18 cellular contexts compared by ENCODE assay signal in the genomic region with DNA sequence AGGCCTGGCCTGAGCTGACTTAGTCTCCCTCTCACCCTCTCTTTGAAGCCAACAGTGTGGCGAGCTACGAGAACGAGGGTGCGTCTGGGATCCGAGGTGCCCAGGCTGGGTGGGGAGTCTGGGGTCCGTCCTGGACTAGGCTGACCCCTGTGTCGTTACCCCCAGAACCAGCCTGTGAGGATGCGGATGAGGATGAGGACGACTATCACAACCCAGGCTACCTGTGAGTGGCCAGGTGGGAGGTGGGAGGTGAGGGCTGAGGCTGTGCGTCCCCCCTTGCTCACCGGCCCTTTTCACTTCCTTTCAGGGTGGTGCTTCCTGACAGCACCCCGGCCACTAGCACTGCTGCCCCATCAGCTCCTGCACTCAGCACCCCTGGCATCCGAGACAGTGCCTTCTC. TPM values are rescaled to one million over a fixed set of nuclear protein-coding genes. Genes with fewer than 3 reads are reported as not detected.
DNase-seq lines count a peak whose midpoint lies in the region; ATAC-seq and TF ChIP-seq lines count a peak whose summit lies in the region.
"Had no signal": no experiment of that assay in that cellular context is flagged by ENCODE, and none has a peak within 500 bp of the region (broad histone marks: within the 10 kb centered on the region; RNA-seq: fewer than 3 reads in every experiment).

No MANE protein-coding gene starts in this region.

- peaks cover 77% of the 10 kb centered on the region for H3K4me1 ChIP-seq in CD4-positive, CD25-positive, alpha-beta regulatory T cell (ENCODE audit: control insufficient read depth, insufficient read depth, low read length, poor library complexity, severe bottlenecking)
- H3K4me1 ChIP-seq in naive thymus-derived CD4-positive, alpha-beta T cell (ENCODE audit: control insufficient read depth in 2 of 2, insufficient read depth in 2 of 2, low read length in 2 of 2) = peaks cover 46 to 56% of the 10 kb centered on the region in 2 donors
- H3K4me1 ChIP-seq in foreskin keratinocyte = no peaks in the 10 kb centered on the region
- H3K4me1 ChIP-seq: body of pancreas, esophagus muscularis mucosa, thyroid gland had no signal

- H3K27ac ChIP-seq in CD4-positive, CD25-positive, alpha-beta regulatory T cell (ENCODE audit: insufficient read depth, low read length, poor library complexity, severe bottlenecking) = peak overlapping the region; percentile 80
- H3K27ac ChIP-seq in KOPT-K1 (ENCODE audit: low read depth, low read length, poor library complexity, severe bottlenecking) (peak overlapping the region; percentile 100), foreskin keratinocyte (no peak overlapping the region)
- peak overlapping the region; percentile 87 for H3K27ac ChIP-seq in naive thymus-derived CD4-positive, alpha-beta T cell (ENCODE audit: low read depth, low read length)
- H3K27ac ChIP-seq: body of pancreas, esophagus muscularis mucosa, thyroid gland had no signal

- peaks cover 41% of the 10 kb centered on the region for H3K36me3 Mint-ChIP-seq in CD4-positive, CD25-positive, alpha-beta regulatory T cell
- peaks cover 86% of the 10 kb centered on the region for H3K36me3 Mint-ChIP-seq in activated naive CD4-positive, alpha-beta T cell treated with anti-CD3 and anti-CD28 coated beads, Interleukin-2, amount 10 ng/mL, durations not matched to agents 7 days and 5 days
- peaks cover 26 to 79% (median 51%) of the 10 kb centered on the region in 5 donors for H3K36me3 Mint-ChIP-seq in naive thymus-derived CD4-positive, alpha-beta T cell

- peaks cover 25% of the 10 kb centered on the region for H3K36me3 ChIP-seq in CD4-positive, CD25-positive, alpha-beta regulatory T cell (ENCODE audit: control insufficient read depth, insufficient read depth, low read length)
- peaks cover 88% of the 10 kb centered on the region for H3K36me3 ChIP-seq in KOPT-K1 (ENCODE audit: insufficient read depth, low read length)
- peaks cover 0 to 73% (median 15%) of the 10 kb centered on the region in 3 experiments for H3K36me3 ChIP-seq in naive thymus-derived CD4-positive, alpha-beta T cell (ENCODE audit: control insufficient read depth in 2 of 3, insufficient read depth in 3 of 3, low read length in 3 of 3)

- peaks cover 14 to 77% (median 45%) of the 10 kb centered on the region in 4 donors for H3K4me1 Mint-ChIP-seq in CD4-positive, CD25-positive, alpha-beta regulatory T cell
- peaks cover 73% of the 10 kb centered on the region for H3K4me1 Mint-ChIP-seq in activated naive CD4-positive, alpha-beta T cell treated with anti-CD3 and anti-CD28 coated beads, Interleukin-2, amount 10 ng/mL, durations not matched to agents 7 days and 5 days
- H3K4me1 Mint-ChIP-seq in naive thymus-derived CD4-positive, alpha-beta T cell = peaks cover 51 to 70% (median 61%) of the 10 kb centered on the region in 7 donors
- H3K4me1 Mint-ChIP-seq: neural crest cell had no signal

- intact Hi-C loops in naive thymus-derived CD4-positive, alpha-beta T cell (cut with micrococcal nuclease) = loop anchor here in 1 of 2 donors (5.0 kb wide), 1 partner anchor 59 kb away; a partner anchor contains a TSS

- CTCF ChIA-PET in activated naive CD4-positive, alpha-beta T cell treated with anti-CD3 and anti-CD28 coated beads, Interleukin-2, amount 10 ng/mL, durations not matched to agents 7 days and 5 days (lab: Charles Lee) = interaction anchor here (1.7 to 2.8 kb wide), 4 partner anchors 9 to 88 kb away, joined by 5 to 13 read pairs (median 6); a partner anchor contains a TSS
- CTCF ChIA-PET in naive thymus-derived CD4-positive, alpha-beta T cell (lab: Charles Lee) = interaction anchor here (0.6 to 2.4 kb wide), 8 partner anchors 9 to 40 kb away, joined by 3 to 14 read pairs (median 5); a partner anchor contains a TSS

- H3K27me3 Mint-ChIP-seq in CD4-positive, CD25-positive, alpha-beta regulatory T cell = peaks cover 5% of the 10 kb centered on the region
- H3K27me3 Mint-ChIP-seq in activated naive CD4-positive, alpha-beta T cell treated with anti-CD3 and anti-CD28 coated beads, Interleukin-2, amount 10 ng/mL, durations not matched to agents 7 days and 5 days = no peaks in the 10 kb centered on the region
- no peaks in the 10 kb centered on the region for H3K27me3 Mint-ChIP-seq in naive thymus-derived CD4-positive, alpha-beta T cell
- H3K27me3 Mint-ChIP-seq: memory B cell had no signal

- H3K4me3 Mint-ChIP-seq in CD4-positive, CD25-positive, alpha-beta regulatory T cell = peak overlapping the region; percentile 90 to 99 (median 98)
- peak overlapping the region; percentile 100 for H3K4me3 Mint-ChIP-seq in activated naive CD4-positive, alpha-beta T cell treated with anti-CD3 and anti-CD28 coated beads, Interleukin-2, amount 10 ng/mL, durations not matched to agents 7 days and 5 days
- peak overlapping the region; percentile 94 to 100 (median 98) for H3K4me3 Mint-ChIP-seq in naive thymus-derived CD4-positive, alpha-beta T cell
- H3K4me3 Mint-ChIP-seq: dendritic cell treated with granulocyte-macrophage colony-stimulating factor and Interleukin-4, amounts not matched to agents 40 ng/mL and 50 ng/mL, for 4 days; memory B cell; neural crest cell had no signal

- TF ChIP-seq CTCF in foreskin keratinocyte (conservative IDR thresholded peaks at IDR 0.05) = no peak

- peak overlapping the region; percentile 89 to 98 (median 96) for H3K27ac Mint-ChIP-seq in CD4-positive, CD25-positive, alpha-beta regulatory T cell
- H3K27ac Mint-ChIP-seq in activated naive CD4-positive, alpha-beta T cell treated with anti-CD3 and anti-CD28 coated beads, Interleukin-2, amount 10 ng/mL, durations not matched to agents 7 days and 5 days = peak overlapping the region; percentile 96
- peak overlapping the region; percentile 94 to 99 (median 97) for H3K27ac Mint-ChIP-seq in naive thymus-derived CD4-positive, alpha-beta T cell
- H3K27ac Mint-ChIP-seq: memory B cell had no signal

- peak overlapping the region; percentile 85 for H3K4me3 ChIP-seq in CD4-positive, CD25-positive, alpha-beta regulatory T cell (ENCODE audit: low read depth, low read length)
- H3K4me3 ChIP-seq in naive thymus-derived CD4-positive, alpha-beta T cell (ENCODE audit: low read length) = peak overlapping the region; percentile 98
- H3K4me3 ChIP-seq: body of pancreas, thyroid gland had no signal

- DNase-seq in CD4-positive, CD25-positive, alpha-beta regulatory T cell = peak in 1 of 3 donors; percentile 31
- DNase-seq in activated naive CD4-positive, alpha-beta T cell treated with anti-CD3 and anti-CD28 coated beads, Interleukin-2, amount 10 ng/mL, durations not matched to agents 7 days and 5 days = peak; percentile 32
- no peak for DNase-seq in naive thymus-derived CD4-positive, alpha-beta T cell
- DNase-seq in NAMALWA (ENCODE audit: low spot score) = no peak
- no peak for DNase-seq in OCI-M1 (lab: John Stamatoyannopoulos, UW)
- no peak for DNase-seq in DMS53 treated with DMSO at 0.1 percent for 48 hours (lab: John Stamatoyannopoulos, UW; ENCODE audit: unreplicated experiment)
- DNase-seq in foreskin keratinocyte = no peak
- DNase-seq: body of pancreas; Karpas-422; NCI-H1417 treated with DMSO at 0.1 percent for 48 hours; NCI-H2227 treated with DMSO at 0.1 percent for 48 hours; NK-92 treated with Interleukin-12 subunit alpha and Interleukin-12 subunit beta, amount 100 ng/mL, for 24 hours; thyroid gland had no signal

- no peak for ATAC-seq in CD4-positive, CD25-positive, alpha-beta regulatory T cell (ENCODE audit: low read depth in 2 of 2)
- ATAC-seq in naive thymus-derived CD4-positive, alpha-beta T cell = no peak
- ATAC-seq in foreskin keratinocyte = no peak
- ATAC-seq: body of pancreas had no signal

- H3K9me3 ChIP-seq in CD4-positive, CD25-positive, alpha-beta regulatory T cell (ENCODE audit: control insufficient read depth in 2 of 2, low read length in 2 of 2) = peaks cover 0 to 5% of the 10 kb centered on the region in 2 experiments
- peaks cover 7% of the 10 kb centered on the region for H3K9me3 ChIP-seq in KOPT-K1 (ENCODE audit: insufficient read depth, low read length, poor library complexity, severe bottlenecking)
- H3K9me3 ChIP-seq in naive thymus-derived CD4-positive, alpha-beta T cell (ENCODE audit: control insufficient read depth in 2 of 3, low read length in 3 of 3) = no peaks in the 10 kb centered on the region
- H3K9me3 ChIP-seq: thyroid gland had no signal

- H3K9me3 Mint-ChIP-seq in CD4-positive, CD25-positive, alpha-beta regulatory T cell = peaks cover 0 to 7% (median 1%) of the 10 kb centered on the region in 7 donors
- peaks cover 12% of the 10 kb centered on the region for H3K9me3 Mint-ChIP-seq in activated naive CD4-positive, alpha-beta T cell treated with anti-CD3 and anti-CD28 coated beads, Interleukin-2, amount 10 ng/mL, durations not matched to agents 7 days and 5 days
- H3K9me3 Mint-ChIP-seq in naive thymus-derived CD4-positive, alpha-beta T cell = peaks cover 2 to 10% (median 8%) of the 10 kb centered on the region in 11 donors
- H3K9me3 Mint-ChIP-seq: neural crest cell had no signal

- POLR2A ChIA-PET in naive thymus-derived CD4-positive, alpha-beta T cell (lab: Charles Lee) = interaction anchor here (0.6 to 8.7 kb wide), 11 partner anchors 10 to 695 kb away, joined by 3 to 194 read pairs (median 10); a partner anchor contains a TSS

- no peaks in the 10 kb centered on the region for H3K27me3 ChIP-seq in CD4-positive, CD25-positive, alpha-beta regulatory T cell (ENCODE audit: control insufficient read depth, insufficient read depth, low read length)
- no peaks in the 10 kb centered on the region for H3K27me3 ChIP-seq in naive thymus-derived CD4-positive, alpha-beta T cell (ENCODE audit: control insufficient read depth in 2 of 2, insufficient read depth in 2 of 2, low read length in 2 of 2)
- H3K27me3 ChIP-seq in foreskin keratinocyte = no peaks in the 10 kb centered on the region
- H3K27me3 ChIP-seq: body of pancreas, esophagus muscularis mucosa, thyroid gland had no signal

RNA-seq across cellular contexts. Expression of a gene that starts 1.6 kb away (rescaled TPM):
- 282 TPM for total RNA-seq in CD4-positive, CD25-positive, alpha-beta regulatory T cell
- polyA plus RNA-seq in CD4-positive, CD25-positive, alpha-beta regulatory T cell = 100 to 1,000 TPM; 287 to 429 (median 317) TPM
- 100 to 1,000 TPM; 179 to 476 (median 342) TPM for total RNA-seq in naive thymus-derived CD4-positive, alpha-beta T cell
- polyA plus RNA-seq in naive thymus-derived CD4-positive, alpha-beta T cell = 100 to 1,000 TPM; 317 to 445 TPM
- total RNA-seq in foreskin keratinocyte = 1.2 and 1.3 TPM in 2 replicates
- polyA plus RNA-seq in foreskin keratinocyte = 2.3 and 2.4 TPM in 2 replicates

RNA-seq across cellular contexts. Expression of a gene that starts 11.9 kb away (rescaled TPM):
- total RNA-seq in CD4-positive, CD25-positive, alpha-beta regulatory T cell = 24.5 TPM
- 10 to 100 TPM; 22.3 to 32.9 (median 25.2) TPM for polyA plus RNA-seq in CD4-positive, CD25-positive, alpha-beta regulatory T cell
- 10 to 100 TPM; 31.1 to 47.0 (median 42.1) TPM for total RNA-seq in naive thymus-derived CD4-positive, alpha-beta T cell
- 10 to 100 TPM; 22.6 to 40.4 TPM for polyA plus RNA-seq in naive thymus-derived CD4-positive, alpha-beta T cell
- 33.1 and 34.9 TPM in 2 replicates for total RNA-seq in foreskin keratinocyte
- 35.9 and 39.9 TPM in 2 replicates for polyA plus RNA-seq in foreskin keratinocyte

RNA-seq across cellular contexts. Expression of a gene that starts 35.8 kb away (rescaled TPM):
- total RNA-seq in CD4-positive, CD25-positive, alpha-beta regulatory T cell = 96.2 TPM
- polyA plus RNA-seq in CD4-positive, CD25-positive, alpha-beta regulatory T cell = 10 to 100 TPM; 22.9 to 30.3 (median 24.9) TPM
- total RNA-seq in naive thymus-derived CD4-positive, alpha-beta T cell = 100 to 1,000 TPM in 3 of 5 experiments, 10 to 100 TPM in 2; 70.9 to 117 (median 111) TPM
- polyA plus RNA-seq in naive thymus-derived CD4-positive, alpha-beta T cell = 10 to 100 TPM; 26.0 to 37.8 TPM
- total RNA-seq in foreskin keratinocyte = 30.4 and 31.2 TPM in 2 replicates
- 17.0 and 19.6 TPM in 2 replicates for polyA plus RNA-seq in foreskin keratinocyte

RNA-seq across cellular contexts. Expression of a gene that starts 54.7 kb away (rescaled TPM):
- total RNA-seq in CD4-positive, CD25-positive, alpha-beta regulatory T cell = 0.52 TPM
- 1 to 10 TPM in 1 of 4 donors, not detected in 3; 2.8 TPM for polyA plus RNA-seq in CD4-positive, CD25-positive, alpha-beta regulatory T cell
- 1 to 10 TPM in 1 of 5 experiments, under 1 TPM in 4; 0.22 to 3.0 (median 0.32) TPM for total RNA-seq in naive thymus-derived CD4-positive, alpha-beta T cell
- under 1 TPM; 0.40 to 0.58 TPM for polyA plus RNA-seq in naive thymus-derived CD4-positive, alpha-beta T cell
- not detected in 2 replicates for total RNA-seq in foreskin keratinocyte
- not detected in 2 replicates for polyA plus RNA-seq in foreskin keratinocyte
- total RNA-seq: body of pancreas, neural crest cell, thyroid gland had no signal

Comparison
In these comparisons a context has a peak if more than half of its experiments do, and no peak if none do; other contexts are left out.
1. RNA of a gene that starts 1.6 kb away (total RNA-seq): 179 to 476 TPM in naive thymus-derived CD4-positive, alpha-beta T cell and 282 TPM in CD4-positive, CD25-positive, alpha-beta regulatory T cell (single experiment); 1.2 to 1.3 TPM in foreskin keratinocyte; every median in the first group is over 10 times any median in the second.
2. Peak in every context shown above with its lines, with median percentiles within 50 percentile points of each other: H3K27ac Mint-ChIP-seq and H3K4me3 Mint-ChIP-seq.